In the genomic region with DNA sequence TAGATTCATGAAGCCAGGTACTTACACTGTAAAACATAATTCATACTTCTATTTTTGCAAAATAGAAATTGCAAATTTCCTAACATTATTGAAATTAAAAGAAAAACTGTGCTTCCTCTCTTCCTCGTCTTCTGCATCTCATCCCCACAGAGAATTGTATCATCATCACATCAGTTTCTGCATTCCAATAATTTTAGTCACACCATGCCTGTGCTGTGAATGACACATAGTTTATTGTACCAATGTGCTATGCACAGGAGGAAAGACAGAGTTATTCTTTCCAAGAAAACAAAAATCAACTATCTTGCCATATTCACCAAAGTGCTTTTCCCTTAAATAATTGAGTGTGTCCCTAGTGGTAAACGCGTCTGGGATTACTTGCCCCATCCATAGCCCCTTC, we compare ENCODE assay signal across 15 cellular contexts. TPM values are rescaled to one million over a fixed set of nuclear protein-coding genes. Genes with fewer than 3 reads are reported as not detected.
DNase-seq lines count a peak whose midpoint lies in the region; ATAC-seq and TF ChIP-seq lines count a peak whose summit lies in the region.
"Had no signal": no experiment of that assay in that cellular context is flagged by ENCODE, and none has a peak within 500 bp of the region (broad histone marks: within the 10 kb centered on the region; RNA-seq: fewer than 3 reads in every experiment).

No MANE protein-coding gene starts in this region.

- DNase-seq in ACHN, result peak; percentile 80
- DNase-seq in HT1080 (ENCODE audit: low read depth), result peak; percentile 70
- peak; percentile 36 for DNase-seq in astrocyte of the spinal cord (ENCODE audit: low read depth, low spot score)
- DNase-seq in iris pigment epithelial cell (ENCODE audit: low read depth), result peak; percentile 69
- no peak for DNase-seq in CD1c-positive myeloid dendritic cell (ENCODE audit: extremely low spot score)
- DNase-seq in cortex of kidney (lab: John Stamatoyannopoulos, UW), result no peak
- DNase-seq: activated effector memory CD4-positive, alpha-beta T cell treated with anti-CD3 and anti-CD28 coated beads, Interleukin-2, amount 50 U/mL, for 16 hours; aorta; GOT3; lower lobe of right lung; NCI-H1436; nephron progenitor cell; stimulated activated CD4-positive, alpha-beta T cell treated with anti-CD3 and anti-CD28 coated beads, Interleukin-2, amount 100 ng/mL, for 24 hours had no signal

- no peak for ATAC-seq in GM19467 (IDR thresholded peaks at IDR 0.05; ENCODE audit: unreplicated experiment)
- no peak for ATAC-seq in HG03565 (IDR thresholded peaks at IDR 0.05; ENCODE audit: unreplicated experiment)
- ATAC-seq: lower lobe of right lung had no signal

- in situ Hi-C loops in ACHN (cut with HindIII; ENCODE audit: low pct_ligation_motif_present, low pct_unique_long_range_greater_than_20kb, low sequenced_read_pairs), result no loop called here
- in situ Hi-C loops in astrocyte of the spinal cord (cut with HindIII; ENCODE audit: low sequenced_read_pairs), result no loop called here

- TF ChIP-seq CTCF in astrocyte of the spinal cord (IDR thresholded peaks at IDR 0.05; ENCODE audit: low read depth, low read length), result no peak

- no peak overlapping the region for H3K4me3 ChIP-seq in astrocyte of the spinal cord (ENCODE audit: low read depth, low read length)
- H3K4me3 ChIP-seq: lower lobe of right lung had no signal

RNA-seq across cellular contexts. Expression of a gene that starts 38.1 kb away (rescaled TPM):
- total RNA-seq in HT1080 (2014; rRNA removed; shearing (Covaris generic)), result 7.4 and 9.5 TPM in 2 replicates
- polyA plus RNA-seq in HT1080 (2015; cell fraction: cytosol; rRNA removed), result 6.3 and 8.3 TPM in 2 replicates
- polyA plus RNA-seq in HT1080 (2015; cell fraction: nucleus; rRNA removed), result 11.8 and 12.0 TPM in 2 replicates

Comparison
In these comparisons a context has a peak if more than half of its experiments do, and no peak if none do; other contexts are left out.
1. DNase-seq: peak in ACHN (single experiment), HT1080 (single experiment), astrocyte of the spinal cord (single experiment) and iris pigment epithelial cell (single experiment); none in CD1c-positive myeloid dendritic cell (single experiment) and cortex of kidney (single experiment).